24 cellular contexts compared by ENCODE assay signal in genomic region chr7:91999631-92000571, GRCh38.
"Had no signal": no experiment of that assay in that cellular context is flagged by ENCODE, and none has a peak within 500 bp of the region (broad histone marks: within the 10 kb centered on the region; RNA-seq: fewer than 3 reads in every experiment).

No MANE protein-coding gene starts in this region.

- H3K4me3 ChIP-seq: hepatocyte, lung, neural progenitor cell, ovary, sigmoid colon, spleen, suprapubic skin, thoracic aorta, tibial artery, upper lobe of right lung had no signal

- H3K9me3 ChIP-seq: neutrophil, ovary, sigmoid colon, suprapubic skin, thoracic aorta, tibial artery, upper lobe of right lung had no signal

- ATAC-seq: left lobe of liver; natural killer cell; stimulated activated effector memory CD8-positive, alpha-beta T cell treated with anti-CD3 and anti-CD28 coated beads, Interleukin-12 subunit alpha, Interleukin-12 subunit beta, amount 100 ng/mL, for 72 hours; upper lobe of right lung had no signal

- H3K4me2 ChIP-seq: hepatocyte, neural progenitor cell had no signal

- H3K36me3 ChIP-seq: ovary had no signal

- H3K4me1 ChIP-seq: neural progenitor cell, sigmoid colon, spleen, suprapubic skin, tibial artery, upper lobe of right lung had no signal

- FAIRE-seq: small intestine, urothelium cell line had no signal

- H3K27me3 ChIP-seq: hepatocyte, neural progenitor cell, neutrophil, ovary, sigmoid colon, spleen, suprapubic skin, tibial artery, upper lobe of right lung had no signal

- H3K9ac ChIP-seq: neural progenitor cell had no signal

- H3K27ac ChIP-seq: hepatocyte, neural progenitor cell, neutrophil, ovary, sigmoid colon, spleen, suprapubic skin, thoracic aorta, tibial artery, upper lobe of right lung had no signal

- H2AFZ ChIP-seq: hepatocyte, neural progenitor cell had no signal

- DNase-seq: islet precursor cell; mesendoderm; naive B cell; natural killer cell; nephron progenitor cell; ovary; right cardiac atrium; sigmoid colon; small intestine; spleen; stimulated activated CD4-positive, alpha-beta T cell treated with anti-CD3 and anti-CD28 coated beads, Interleukin-4, amount 100 ng/mL, for 24 hours; stimulated activated naive CD4-positive, alpha-beta T cell; tibial artery; trophoblast cell; upper lobe of right lung had no signal
